Comparison of ENCODE assay signal across 8 cellular contexts in genomic region chr11:82902086-82902485, GRCh38. TPM values are rescaled to one million over a fixed set of nuclear protein-coding genes. Genes with fewer than 3 reads are reported as not detected.
DNase-seq lines count a peak whose midpoint lies in the region; ATAC-seq and TF ChIP-seq lines count a peak whose summit lies in the region.

No MANE protein-coding gene starts in this region.

- no peaks in the 10 kb centered on the region for H3K9me3 Mint-ChIP-seq in Caco-2 (ENCODE audit: unreplicated experiment)

- no peak overlapping the region for H4K91ac ChIP-seq in neuronal stem cell (ENCODE audit: low read depth, low read length, poor library complexity)

- no peak overlapping the region for H2AK5ac ChIP-seq in neuronal stem cell (ENCODE audit: low read depth, low read length)

- no peak overlapping the region for H2BK12ac ChIP-seq in neuronal stem cell (ENCODE audit: low read length)

- peak in 1 of 2 experiments; percentile 21 for DNase-seq in Caco-2
- peak; percentile 47 for DNase-seq in NCI-H69 (lab: John Stamatoyannopoulos, UW)
- DNase-seq in dorsolateral prefrontal cortex, result no peak
- DNase-seq in neuronal stem cell (ENCODE audit: low spot score), result no peak
- no peak for DNase-seq in NCI-H128 (lab: John Stamatoyannopoulos, UW; ENCODE audit: unreplicated experiment)
- DNase-seq in tibial artery, result no peak

- TF ChIP-seq CTCF in Caco-2 (IDR thresholded peaks at IDR 0.05; ENCODE audit: insufficient read depth in 1 of 2, low read depth in 1 of 2, low read length in 1 of 2, severe bottlenecking in 1 of 2, unreplicated experiment in 1 of 2) (no peak), dorsolateral prefrontal cortex (IDR thresholded peaks at IDR 0.05 in 54 of 56, conservative IDR thresholded peaks at IDR 0.05 in 2 of 56; ENCODE audit: low read depth in 1 of 56, partially characterized antibody in 56 of 56) (no peak), tibial artery (IDR thresholded peaks at IDR 0.05) (no peak)

- TSS peak; percentile 59 for BruUV-seq in Caco-2 (replicated peaks; lab: Mats Ljungman, UMichigan)

- no peaks in the 10 kb centered on the region for H3K27me3 ChIP-seq in Caco-2 (replicated peaks; ENCODE audit: control insufficient read depth, insufficient read depth, low read length)
- no peaks in the 10 kb centered on the region for H3K27me3 ChIP-seq in dorsolateral prefrontal cortex
- no peaks in the 10 kb centered on the region for H3K27me3 ChIP-seq in neuronal stem cell (ENCODE audit: control insufficient read depth in 3 of 3, insufficient read depth in 3 of 3, low read depth in 1 of 3, low read length in 3 of 3)
- H3K27me3 ChIP-seq in tibial artery, result no peaks in the 10 kb centered on the region

- H2BK5ac ChIP-seq in neuronal stem cell (ENCODE audit: low read length), result no peak overlapping the region

- intact Hi-C loops in Caco-2 (cut with micrococcal nuclease; ENCODE audit: unreplicated experiment), result no loop called here
- intact Hi-C loops in dorsolateral prefrontal cortex (cut with DNase I), result loop anchor here (5.0 to 10.0 kb wide), 5 partner anchors 170 to 385 kb away; partner anchors contain the start of genes RAB30 (in 2 of the 2), ANKRD42 (in 1 of the 2), CCDC90B (in 1 of the 2) and PCF11 (in 1 of the 2)
- intact Hi-C loops in tibial artery (cut with DNase I; ENCODE audit: low total_unique reads), result loop anchor here (10.0 kb wide), 4 partner anchors 163 to 383 kb away; partner anchors contain the start of genes ANKRD42, CCDC90B and PCF11

- H3K4me1 ChIP-seq in Caco-2, result peaks cover 4% of the 10 kb centered on the region; the same call in 1 of the 2 replicates
- peaks cover 3 to 7% of the 10 kb centered on the region in 2 donors for H3K4me1 ChIP-seq in neuronal stem cell (ENCODE audit: control insufficient read depth in 2 of 2, insufficient read depth in 1 of 2, low read depth in 1 of 2, low read length in 2 of 2)
- peaks cover 0 to 23% (median 16%) of the 10 kb centered on the region in 4 donors for H3K4me1 ChIP-seq in tibial artery

- peaks cover 23% of the 10 kb centered on the region for H3K36me3 Mint-ChIP-seq in Caco-2 (ENCODE audit: insufficient read depth, unreplicated experiment)

- POLR2A ChIA-PET in Caco-2 (lab: Charles Lee), result interaction anchor here (0.5 to 2.5 kb wide), 16 partner anchors 8 to 384 kb away, joined by 3 to 34 read pairs (median 4); partner anchors contain the start of genes ANKRD42, CCDC90B, PCF11 and RAB30

- no peaks in the 10 kb centered on the region for H3K79me1 ChIP-seq in neuronal stem cell (ENCODE audit: low read depth, low read length)

- no peak overlapping the region for H3K9ac ChIP-seq in neuronal stem cell (ENCODE audit: low read depth, low read length, poor library complexity)

- H3K27me3 Mint-ChIP-seq in Caco-2 (ENCODE audit: insufficient read depth, unreplicated experiment), result no peaks in the 10 kb centered on the region

- no peak overlapping the region for H3K4ac ChIP-seq in neuronal stem cell (ENCODE audit: low read length)

- no CpG with 5 or more reads among the region's 9 CpGs for WGBS in neuronal stem cell (ENCODE audit: extremely low coverage in 2 of 2, insufficient read length in 2 of 2, insufficient replicate concordance in 1 of 2), 2 donors

- H3K4me1 Mint-ChIP-seq in Caco-2 (ENCODE audit: low read depth, unreplicated experiment), result peaks cover 28% of the 10 kb centered on the region

- ATAC-seq in HG03469 (IDR thresholded peaks at IDR 0.05; ENCODE audit: unreplicated experiment) (no peak), HG02623 (IDR thresholded peaks at IDR 0.05; ENCODE audit: unreplicated experiment) (no peak)

- H3K4me3 Mint-ChIP-seq in Caco-2 (ENCODE audit: unreplicated experiment), result peak overlapping the region; percentile 93

- no peak overlapping the region for H3K23ac ChIP-seq in neuronal stem cell (ENCODE audit: low read depth, low read length, poor library complexity)

- CTCF ChIA-PET in Caco-2 (lab: Charles Lee), result interaction anchor here (1.0 to 3.6 kb wide), 10 partner anchors 25 to 384 kb away, joined by 3 to 68 read pairs (median 8); partner anchors contain the start of genes CCDC90B, PCF11 and RAB30

- H3K14ac ChIP-seq in neuronal stem cell (ENCODE audit: low read length), result no peak overlapping the region

- no peak overlapping the region for H2BK120ac ChIP-seq in neuronal stem cell (ENCODE audit: low read depth, low read length)

- H3K27ac ChIP-seq in dorsolateral prefrontal cortex (no peak overlapping the region), neuronal stem cell (replicated peaks; ENCODE audit: low read length) (no peak overlapping the region), tibial artery (no peak overlapping the region)

- peak overlapping the region; percentile 98 for H2AFZ ChIP-seq in neuronal stem cell (ENCODE audit: low read length)

- no peak overlapping the region for H3K18ac ChIP-seq in neuronal stem cell (ENCODE audit: low read length)

- H3K4me2 ChIP-seq in neuronal stem cell (ENCODE audit: insufficient read depth, low read length, poor library complexity, severe bottlenecking), result peak overlapping the region; percentile 77

- no peak overlapping the region for H2BK15ac ChIP-seq in neuronal stem cell (ENCODE audit: low read length)

- H4K8ac ChIP-seq in neuronal stem cell (ENCODE audit: low read depth, low read length), result no peak overlapping the region

- no peaks in the 10 kb centered on the region for H3K36me3 ChIP-seq in Caco-2 (ENCODE audit: control insufficient read depth, insufficient read depth, low read length)
- no peaks in the 10 kb centered on the region for H3K36me3 ChIP-seq in neuronal stem cell (replicated peaks in 1 of 2; ENCODE audit: control insufficient read depth in 2 of 2, insufficient read depth in 2 of 2, low read length in 2 of 2)
- H3K36me3 ChIP-seq in tibial artery, result no peaks in the 10 kb centered on the region

- peak overlapping the region; percentile 63 for H3K4me3 ChIP-seq in Caco-2 (ENCODE audit: low read depth, low read length)
- H3K4me3 ChIP-seq in dorsolateral prefrontal cortex, result peak overlapping the region in 56 of 59 donors; percentile 58 to 89 (median 78)
- peak overlapping the region; percentile 73 to 85 for H3K4me3 ChIP-seq in neuronal stem cell (ENCODE audit: low read length in 2 of 2)
- peak overlapping the region in 1 of 2 donors; percentile 76 for H3K4me3 ChIP-seq in tibial artery

- H3K27ac Mint-ChIP-seq in Caco-2 (ENCODE audit: unreplicated experiment), result peak overlapping the region; percentile 95

- no peaks in the 10 kb centered on the region for H3K9me3 ChIP-seq in Caco-2
- H3K9me3 ChIP-seq in neuronal stem cell (replicated peaks in 1 of 2; ENCODE audit: control insufficient read depth in 2 of 2, insufficient read depth in 1 of 2, low read depth in 1 of 2, low read length in 2 of 2), result no peaks in the 10 kb centered on the region
- no peaks in the 10 kb centered on the region for H3K9me3 ChIP-seq in tibial artery

RNA-seq across cellular contexts. Expression of gene DDIAS, which starts 0.6 kb away (rescaled TPM):
- total RNA-seq in Caco-2 (2022) (20.1 and 22.0 TPM in 2 replicates), dorsolateral prefrontal cortex (1 to 10 TPM in 25 of 120 experiments, under 1 TPM in 81, not detected in 14; 0.13 to 3.0 (median 0.64) TPM)
- polyA plus RNA-seq in neuronal stem cell (2013, experiment 1 of 2), result 12.6 TPM
- polyA plus RNA-seq in neuronal stem cell (2013, experiment 2 of 2), result 12.1 TPM

RNA-seq across cellular contexts. Expression of gene PRCP, which starts 1.9 kb away (rescaled TPM):
- 107 TPM in 2 replicates for total RNA-seq in Caco-2 (2022)
- total RNA-seq in dorsolateral prefrontal cortex, result 100 to 1,000 TPM in 1 of 120 experiments, 10 to 100 TPM in 119; 38.4 to 137 (median 59.7) TPM
- polyA plus RNA-seq in neuronal stem cell (2013, experiment 1 of 2), result 22.8 TPM
- polyA plus RNA-seq in neuronal stem cell (2013, experiment 2 of 2), result 21.8 TPM
